In genomic region chr13:61880576-61881283, GRCh38 we compare ENCODE assay signal across 9 cellular contexts.
A peak's percentile ranks its signal among the peaks of the same experiment; 100 is the strongest.
DNase-seq lines count a peak whose midpoint lies in the region; ATAC-seq and TF ChIP-seq lines count a peak whose summit lies in the region.
"Had no signal": no experiment of that assay in that cellular context is flagged by ENCODE, and none has a peak within 500 bp of the region (broad histone marks: within the 10 kb centered on the region; RNA-seq: fewer than 3 reads in every experiment).

No MANE protein-coding gene starts in this region.

- TF ChIP-seq CTCF in coronary artery (IDR thresholded peaks at IDR 0.05), result no peak

- in situ Hi-C loops in SK-MEL-5 (cut with HindIII; ENCODE audit: low pct_unique_long_range_greater_than_20kb, low sequenced_read_pairs), result no loop called here

- DNase-seq in A172 (ENCODE audit: low spot score) (peak; percentile 41), SK-MEL-5 (ENCODE audit: low read depth, low spot score) (peak; percentile 77), iris pigment epithelial cell (ENCODE audit: low read depth) (peak; percentile 4), midbrain (lab: John Stamatoyannopoulos, UW) (no peak), coronary artery (ENCODE audit: low spot score) (no peak)
- no peak for DNase-seq in stimulated activated CD4-positive, alpha-beta T cell treated with anti-CD3 and anti-CD28 coated beads, Interleukin-4, amount 100 ng/mL, for 1 hour

- TF ChIP-seq POLR2A in GM18505 (IDR thresholded peaks at IDR 0.05; ENCODE audit: borderline replicate concordance, extremely low read depth, insufficient read depth, insufficient read length), result no peak

- no peak overlapping the region for H3K4me3 ChIP-seq in coronary artery

- peak; percentile 83 for ATAC-seq in GM18505 (IDR thresholded peaks at IDR 0.05; ENCODE audit: unreplicated experiment)
- ATAC-seq in HG03439 (IDR thresholded peaks at IDR 0.05; ENCODE audit: unreplicated experiment), result peak; percentile 94
- ATAC-seq: activated naive CD4-positive, alpha-beta T cell treated with anti-CD3 and anti-CD28 coated beads, Interleukin-2, amount 50 U/mL, for 72 hours had no signal

- no peak overlapping the region for H3K27ac ChIP-seq in coronary artery

Comparison
In these comparisons a context has a peak if more than half of its experiments do, and no peak if none do; other contexts are left out.
1. DNase-seq: peak in A172 (single experiment), SK-MEL-5 (single experiment) and iris pigment epithelial cell (single experiment); none in midbrain (single experiment), stimulated activated CD4-positive, alpha-beta T cell treated with anti-CD3 and anti-CD28 coated beads, Interleukin-4, amount 100 ng/mL, for 1 hour (single experiment) and coronary artery (single experiment).